Comparison of ENCODE assay signal across 21 cellular contexts in genomic region chr1:176066709-176067108, GRCh38.
A peak's percentile ranks its signal among the peaks of the same experiment; 100 is the strongest.
DNase-seq lines count a peak whose midpoint lies in the region; ATAC-seq, FAIRE-seq and TF ChIP-seq lines count a peak whose summit lies in the region.
"Had no signal": no experiment of that assay in that cellular context is flagged by ENCODE, and none has a peak within 500 bp of the region (broad histone marks: within the 10 kb centered on the region; RNA-seq: fewer than 3 reads in every experiment).

No MANE protein-coding gene starts in this region.

- H3K27ac ChIP-seq in body of pancreas: no peak overlapping the region
- no peak overlapping the region for H3K27ac ChIP-seq in pancreas
- H3K27ac ChIP-seq in effector memory CD4-positive, alpha-beta T cell (ENCODE audit: insufficient read depth, low read length, poor library complexity, severe bottlenecking): no peak overlapping the region
- H3K27ac ChIP-seq: BLaER1, C4-2B, GM23248 had no signal

- H3K9me3 ChIP-seq in body of pancreas (no peaks in the 10 kb centered on the region), pancreas (no peaks in the 10 kb centered on the region)
- no peaks in the 10 kb centered on the region for H3K9me3 ChIP-seq in effector memory CD4-positive, alpha-beta T cell (ENCODE audit: control insufficient read depth, low read length)
- H3K9me3 ChIP-seq: BLaER1, Caco-2 had no signal

- TF ChIP-seq CTCF in body of pancreas (IDR thresholded peaks at IDR 0.05): no peak
- no peak for TF ChIP-seq CTCF in pancreas (IDR thresholded peaks at IDR 0.05)

- DNase-seq in NCI-H82 (lab: John Stamatoyannopoulos, UW) (peak; percentile 10), NCI-H82 treated with DMSO at 0.1 percent for 48 hours (lab: John Stamatoyannopoulos, UW; ENCODE audit: unreplicated experiment) (no peak), body of pancreas (peak in 3 of 4 donors; percentile 16 to 41 (median 17)), pancreas (peak in 2 of 6 donors; percentile 18 to 25), globus pallidus (ENCODE audit: low spot score) (no peak)
- no peak for DNase-seq in stimulated activated naive CD4-positive, alpha-beta T cell (lab: John Stamatoyannopoulos, UW)
- DNase-seq in effector memory CD4-positive, alpha-beta T cell: no peak
- DNase-seq: Caco-2; CD4-positive, CD25-positive, alpha-beta regulatory T cell; CD8-positive, alpha-beta T cell; DMS53; DMS79 treated with DMSO at 0.1 percent for 48 hours; GF-D8; GM23248; H7; HCEC 1CT had no signal

- intact Hi-C loops in body of pancreas (cut with DNase I): no loop called here
- intact Hi-C loops in pancreas (cut with DNase I): no loop called here

- no peak for FAIRE-seq in pancreas (lab: Jason Lieb, UNC)
- FAIRE-seq: GM12891, GM18507, H1 had no signal

- 44 to 48% methylated on average over 1 of the region's 1 CpG for WGBS in body of pancreas, 2 donors
- 47 to 54% methylated on average over 1 of the region's 1 CpG for WGBS in pancreas, 2 donors

- no peaks in the 10 kb centered on the region for H3K27me3 ChIP-seq in body of pancreas
- no peaks in the 10 kb centered on the region for H3K27me3 ChIP-seq in pancreas
- no peaks in the 10 kb centered on the region for H3K27me3 ChIP-seq in effector memory CD4-positive, alpha-beta T cell (replicated peaks; ENCODE audit: control insufficient read depth, insufficient read depth, low read length, poor library complexity, severe bottlenecking)
- H3K27me3 ChIP-seq: BLaER1 had no signal

- H3K4me3 ChIP-seq in body of pancreas (no peak overlapping the region), pancreas (no peak overlapping the region)
- H3K4me3 ChIP-seq in effector memory CD4-positive, alpha-beta T cell (ENCODE audit: insufficient read depth, low read depth, low read length, poor library complexity, severe bottlenecking): no peak overlapping the region
- H3K4me3 ChIP-seq: BLaER1, GM23248 had no signal

- TF ChIP-seq POLR2A in body of pancreas (IDR thresholded peaks at IDR 0.05): no peak

- ATAC-seq in body of pancreas (no peak), pancreas (peak; percentile 40 to 64 (median 55))
- ATAC-seq: CD8-positive, alpha-beta T cell had no signal

- H3K36me3 ChIP-seq in body of pancreas (replicated peaks in 1 of 2; ENCODE audit: insufficient read depth in 1 of 2, low read depth in 2 of 2): no peaks in the 10 kb centered on the region
- no peaks in the 10 kb centered on the region for H3K36me3 ChIP-seq in pancreas
- peaks cover 2% of the 10 kb centered on the region for H3K36me3 ChIP-seq in effector memory CD4-positive, alpha-beta T cell (ENCODE audit: control insufficient read depth, insufficient read depth, low read length)

- no peaks in the 10 kb centered on the region for H3K4me1 ChIP-seq in body of pancreas
- no peaks in the 10 kb centered on the region for H3K4me1 ChIP-seq in pancreas
- no peaks in the 10 kb centered on the region for H3K4me1 ChIP-seq in effector memory CD4-positive, alpha-beta T cell (ENCODE audit: control insufficient read depth, insufficient read depth, low read length, poor library complexity, severe bottlenecking)

Comparison
In these comparisons a context has a peak if more than half of its experiments do, and no peak if none do; other contexts are left out.
1. DNase-seq: peak in NCI-H82 (single experiment) and body of pancreas (3 of 4); none in NCI-H82 treated with DMSO at 0.1 percent for 48 hours (single experiment), globus pallidus (single experiment), stimulated activated naive CD4-positive, alpha-beta T cell (0 of 6) and effector memory CD4-positive, alpha-beta T cell (0 of 3).